Comparison of ENCODE assay signal across 16 cellular contexts in genomic region chr1:51924455-51924854, GRCh38. TPM values are rescaled to one million over a fixed set of nuclear protein-coding genes. Genes with fewer than 3 reads are reported as not detected.
A peak's percentile ranks its signal among the peaks of the same experiment; 100 is the strongest.
DNase-seq lines count a peak whose midpoint lies in the region; ATAC-seq, FAIRE-seq and TF ChIP-seq lines count a peak whose summit lies in the region.
"Had no signal": no experiment of that assay in that cellular context is flagged by ENCODE, and none has a peak within 500 bp of the region (broad histone marks: within the 10 kb centered on the region; RNA-seq: fewer than 3 reads in every experiment).

No MANE protein-coding gene starts in this region.

- no peak for FAIRE-seq in frontal cortex (lab: Jason Lieb, UNC)

- ATAC-seq in T-cell (replicated peaks in 1 of 4) (no peak), GM19467 (IDR thresholded peaks at IDR 0.05; ENCODE audit: unreplicated experiment) (no peak)

- H3K4me1 Mint-ChIP-seq in T-cell, result no peaks in the 10 kb centered on the region
- H3K4me1 Mint-ChIP-seq: IgD-negative memory B cell had no signal

- no peaks in the 10 kb centered on the region for H3K9me3 Mint-ChIP-seq in T-cell
- H3K9me3 Mint-ChIP-seq: activated T-helper 2 cell treated with anti-CD3 and anti-CD28 coated beads, Interferon-gamma antibody, Interleukin-2, Interleukin-4, amounts not matched to agents 10 μg/mL and 5 μg/mL and 100 μg/mL, durations not matched to agents 14 hours and 24 hours and 36 hours; natural killer cell treated with Interleukin-12 subunit alpha and Interleukin-12 subunit beta and Interleukin-15 and Interleukin-18, amount 100 ng/mL, for 72 hours had no signal

- no peak overlapping the region for H3K4me3 ChIP-seq in fibroblast of mammary gland (ENCODE audit: control insufficient read depth, low read depth, low read length)
- H3K4me3 ChIP-seq: sigmoid colon had no signal

- no peak overlapping the region for H3K4me3 Mint-ChIP-seq in T-cell
- H3K4me3 Mint-ChIP-seq: IgD-negative memory B cell; natural killer cell treated with Interleukin-12 subunit alpha and Interleukin-12 subunit beta and Interleukin-15 and Interleukin-18, amount 100 ng/mL, for 72 hours had no signal

- peak; percentile 11 for DNase-seq in A172 (ENCODE audit: low spot score)
- DNase-seq in GM04504 (ENCODE audit: low read depth), result peak; percentile 26
- DNase-seq in RPMI7951 (ENCODE audit: low read depth), result peak; percentile 65
- DNase-seq in fibroblast of mammary gland (ENCODE audit: low read depth), result peak; percentile 59
- DNase-seq in frontal cortex (ENCODE audit: low spot score in 2 of 2), result no peak
- DNase-seq in T-cell, result no peak
- DNase-seq in HEK293T (ENCODE audit: extremely low spot score), result no peak
- DNase-seq: foreskin melanocyte, GDM1, NCI-H2029 treated with DMSO at 0.1 percent for 48 hours, OCI-M1, sigmoid colon had no signal

- TF ChIP-seq CTCF in fibroblast of mammary gland (conservative IDR thresholded peaks at IDR 0.05; ENCODE audit: control insufficient read depth, insufficient read depth, low read depth, low read length), result no peak

- H3K27ac Mint-ChIP-seq in T-cell, result no peak overlapping the region
- H3K27ac Mint-ChIP-seq: activated T-helper 2 cell treated with anti-CD3 and anti-CD28 coated beads, Interferon-gamma antibody, Interleukin-2, Interleukin-4, amounts not matched to agents 10 μg/mL and 5 μg/mL and 100 μg/mL, durations not matched to agents 14 hours and 24 hours and 36 hours; IgD-negative memory B cell; natural killer cell treated with Interleukin-12 subunit alpha and Interleukin-12 subunit beta and Interleukin-15 and Interleukin-18, amount 100 ng/mL, for 72 hours had no signal

- CTCF ChIA-PET in T-cell (lab: Charles Lee), result interaction anchor here in 1 of 2 donors (0.7 kb wide), 1 partner anchor 356 kb away, joined by 3 read pairs; no protein-coding TSS in a partner anchor
- CTCF ChIA-PET in HEK293T (lab: Yijun Ruan, JAX), result interaction anchor here (0.7 kb wide), 1 partner anchor 28 kb away, joined by 3 read pairs; no protein-coding TSS in a partner anchor

- POLR2A ChIA-PET in T-cell (lab: Charles Lee) (interaction anchor here in 1 of 2 donors (0.6 kb wide), 1 partner anchor 1054 kb away, joined by 4 read pairs; no protein-coding TSS in a partner anchor), HEK293T (lab: Yijun Ruan, JAX) (no interaction called here)

- H3K27me3 Mint-ChIP-seq in T-cell, result peaks cover 9 to 14% of the 10 kb centered on the region in 2 donors

- H3K36me3 Mint-ChIP-seq in T-cell, result no peaks in the 10 kb centered on the region
- H3K36me3 Mint-ChIP-seq: IgD-negative memory B cell; natural killer cell treated with Interleukin-12 subunit alpha and Interleukin-12 subunit beta and Interleukin-15 and Interleukin-18, amount 100 ng/mL, for 72 hours had no signal

TF ChIP-seq in HEK293T, 16 proteins besides CTCF, POLR2A, EP300 and RAD21:
- TF ChIP-seq L3MBTL2 (conservative IDR thresholded peaks at IDR 0.05) (no peak), FOXK2 (IDR thresholded peaks at IDR 0.05) (no peak), LEF1 (IDR thresholded peaks at IDR 0.05; ENCODE audit: borderline replicate concordance) (no peak), ELF4 (IDR thresholded peaks at IDR 0.05) (no peak), FOXM1 (IDR thresholded peaks at IDR 0.05; ENCODE audit: borderline replicate concordance) (no peak), ZNF384 (IDR thresholded peaks at IDR 0.05) (no peak), BHLHE40 (IDR thresholded peaks at IDR 0.05; ENCODE audit: borderline replicate concordance) (no peak), HDGF (IDR thresholded peaks at IDR 0.05; ENCODE audit: borderline replicate concordance) (no peak), NFRKB (IDR thresholded peaks at IDR 0.05) (no peak), CTBP1 (IDR thresholded peaks at IDR 0.05; ENCODE audit: borderline replicate concordance) (no peak), FOXA1 (IDR thresholded peaks at IDR 0.05) (no peak), ARNT (IDR thresholded peaks at IDR 0.05) (no peak), PKNOX1 (IDR thresholded peaks at IDR 0.05) (no peak), TARDBP (IDR thresholded peaks at IDR 0.05) (no peak), SP1 (IDR thresholded peaks at IDR 0.05) (no peak), SUZ12 (IDR thresholded peaks at IDR 0.05) (no peak)

RNA-seq across cellular contexts. Expression of gene NRDC, which starts 45.9 kb away (rescaled TPM):
- total RNA-seq in A172 (2014; rRNA removed; shearing (Covaris generic)), result 41.5 and 63.0 TPM in 2 replicates
- total RNA-seq in RPMI7951 (2014; rRNA removed; shearing (Covaris generic)), result 62.5 and 71.9 TPM in 2 replicates
- 65.2 TPM for total RNA-seq in frontal cortex
- 100 to 1,000 TPM; 107 to 118 (median 110) TPM for total RNA-seq in T-cell

Comparison
In these comparisons a context has a peak if more than half of its experiments do, and no peak if none do; other contexts are left out.
1. DNase-seq: peak in A172 (single experiment), GM04504 (single experiment), RPMI7951 (single experiment) and fibroblast of mammary gland (single experiment); none in frontal cortex (0 of 2), T-cell (0 of 34) and HEK293T (single experiment).